In the genomic region with DNA sequence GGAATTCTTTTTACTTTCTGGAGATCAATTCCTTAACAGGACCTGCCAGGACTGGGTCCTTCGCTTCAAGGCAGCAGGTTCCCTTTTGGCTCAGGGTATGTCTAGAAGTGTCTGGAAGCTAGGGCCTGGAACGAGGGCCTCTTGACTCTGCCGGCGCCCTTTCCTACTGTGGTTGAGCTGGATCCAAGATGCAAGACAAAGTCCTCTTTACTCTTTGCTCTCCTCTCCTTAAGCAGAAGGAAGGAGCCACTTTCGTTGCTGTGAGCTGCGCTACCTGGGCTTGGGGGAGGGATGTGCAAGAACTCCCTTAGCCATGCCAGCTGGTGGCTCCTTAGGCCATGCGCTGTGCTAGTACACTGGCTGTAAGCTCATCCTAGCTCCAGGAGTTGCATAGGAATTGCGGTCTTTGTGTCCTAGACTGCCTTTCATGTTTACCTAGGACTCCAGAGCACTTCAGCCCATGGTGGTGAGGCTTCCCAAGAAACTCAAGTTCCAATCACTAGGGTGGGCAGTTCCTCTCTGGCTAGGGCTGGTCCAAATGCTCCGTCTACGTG, we compare ENCODE assay signal across 1 cellular context.
TF ChIP-seq lines count a peak whose summit lies in the region.

No MANE protein-coding gene starts in this region.

TF ChIP-seq in H1, 55 proteins besides CTCF, POLR2A, EP300 and RAD21 (continued from another document):
- TF ChIP-seq FOSL1 (IDR thresholded peaks at IDR 0.05; ENCODE audit: insufficient read depth, low read depth, low read length) = no peak
